ENCODE assay signal across 9 cellular contexts in genomic region chr4:71231073-71231752, GRCh38.
A peak's percentile ranks its signal among the peaks of the same experiment; 100 is the strongest.
DNase-seq lines count a peak whose midpoint lies in the region; ATAC-seq lines count a peak whose summit lies in the region.
"Had no signal": no experiment of that assay in that cellular context is flagged by ENCODE, and none has a peak within 500 bp of the region (broad histone marks: within the 10 kb centered on the region; RNA-seq: fewer than 3 reads in every experiment).

No MANE protein-coding gene starts in this region.

- in situ Hi-C loops in Caki2 (cut with HindIII; ENCODE audit: low pct_unique_long_range_greater_than_20kb, low sequenced_read_pairs): no loop called here

- intact Hi-C loops in head of caudate nucleus (cut with DNase I): no loop called here

- DNase-seq in Caki2 (ENCODE audit: low read depth): peak; percentile 88
- DNase-seq in SHP77 treated with DMSO at 0.1 percent for 48 hours (lab: John Stamatoyannopoulos, UW): peak; percentile 31
- peak; percentile 32 to 86 (median 69) for DNase-seq in head of caudate nucleus
- peak; percentile 42 for DNase-seq in pons (ENCODE audit: low spot score)
- no peak for DNase-seq in A172 (ENCODE audit: low spot score)
- no peak for DNase-seq in stimulated activated CD4-positive, alpha-beta T cell treated with anti-CD3 and anti-CD28 coated beads, Interleukin-4, amount 100 ng/mL, for 24 hours
- DNase-seq in stimulated activated CD4-positive, alpha-beta T cell treated with anti-CD3 and anti-CD28 coated beads, Interleukin-1b, Interleukin-23, amount 100 ng/mL, for 48 hours: no peak
- DNase-seq: GDM1 had no signal

- ATAC-seq in GM18858 (IDR thresholded peaks at IDR 0.05; ENCODE audit: unreplicated experiment): no peak

Comparison
In these comparisons a context has a peak if more than half of its experiments do, and no peak if none do; other contexts are left out.
1. DNase-seq: peak in Caki2 (single experiment), SHP77 treated with DMSO at 0.1 percent for 48 hours (single experiment), head of caudate nucleus (42 of 42) and pons (single experiment); none in A172 (single experiment), stimulated activated CD4-positive, alpha-beta T cell treated with anti-CD3 and anti-CD28 coated beads, Interleukin-4, amount 100 ng/mL, for 24 hours (single experiment) and stimulated activated CD4-positive, alpha-beta T cell treated with anti-CD3 and anti-CD28 coated beads, Interleukin-1b, Interleukin-23, amount 100 ng/mL, for 48 hours (single experiment).